ENCODE assay signal across 15 cellular contexts in genomic region chr11:69148806-69149205, GRCh38. TPM values are rescaled to one million over a fixed set of nuclear protein-coding genes. Genes with fewer than 3 reads are reported as not detected.
DNase-seq lines count a peak whose midpoint lies in the region; ATAC-seq and TF ChIP-seq lines count a peak whose summit lies in the region.
"Had no signal": no experiment of that assay in that cellular context is flagged by ENCODE, and none has a peak within 500 bp of the region (broad histone marks: within the 10 kb centered on the region; RNA-seq: fewer than 3 reads in every experiment).

No MANE protein-coding gene starts in this region.

- H2AK5ac ChIP-seq in neuronal stem cell (ENCODE audit: low read depth, low read length): peak overlapping the region; percentile 9

- H3K36me3 Mint-ChIP-seq in GM23338 (ENCODE audit: low read depth): peaks cover 25% of the 10 kb centered on the region
- H3K36me3 Mint-ChIP-seq in type B pancreatic cell: peaks cover 4% of the 10 kb centered on the region
- H3K36me3 Mint-ChIP-seq in activated naive CD4-positive, alpha-beta T cell treated with anti-CD3 and anti-CD28 coated beads, Interleukin-2, amount 10 ng/mL, durations not matched to agents 7 days and 5 days: no peaks in the 10 kb centered on the region

- peaks cover 0 to 15% (median 12%) of the 10 kb centered on the region in 10 experiments; a peak in 15 of 20 replicates for H3K4me1 ChIP-seq in BLaER1 treated with 17β-estradiol and CSF1 and Interleukin-3, amounts not matched to agents 10 nM and 100 nM
- H3K4me1 ChIP-seq in GM23338 (ENCODE audit: insufficient read depth) (peaks cover 17% of the 10 kb centered on the region), neuronal stem cell (ENCODE audit: control insufficient read depth in 2 of 2, insufficient read depth in 1 of 2, low read depth in 1 of 2, low read length in 2 of 2) (peaks cover 4 to 13% of the 10 kb centered on the region in 2 donors)
- H3K4me1 ChIP-seq: A549, BE2C had no signal

- peak overlapping the region in 4 of 11 experiments; percentile 19 to 34 (median 28); a peak in 4 of 22 replicates for H3K27ac ChIP-seq in BLaER1 treated with 17β-estradiol and CSF1 and Interleukin-3, amounts not matched to agents 10 nM and 100 nM
- H3K27ac ChIP-seq in GM23338 (ENCODE audit: low read depth): no peak overlapping the region
- no peak overlapping the region for H3K27ac ChIP-seq in neuronal stem cell (replicated peaks; ENCODE audit: low read length)
- H3K27ac ChIP-seq: A549, GM23248, HL-60 had no signal

- H3K4me3 Mint-ChIP-seq in GM23338 (no peak overlapping the region), type B pancreatic cell (no peak overlapping the region)
- no peak overlapping the region for H3K4me3 Mint-ChIP-seq in activated naive CD4-positive, alpha-beta T cell treated with anti-CD3 and anti-CD28 coated beads, Interleukin-2, amount 10 ng/mL, durations not matched to agents 7 days and 5 days
- H3K4me3 Mint-ChIP-seq: CD8-positive, alpha-beta memory T cell; H9 had no signal

- peaks cover 22% of the 10 kb centered on the region for H3K4me1 Mint-ChIP-seq in GM23338
- peaks cover 20% of the 10 kb centered on the region for H3K4me1 Mint-ChIP-seq in type B pancreatic cell (ENCODE audit: unreplicated experiment)
- H3K4me1 Mint-ChIP-seq in activated naive CD4-positive, alpha-beta T cell treated with anti-CD3 and anti-CD28 coated beads, Interleukin-2, amount 10 ng/mL, durations not matched to agents 7 days and 5 days: no peaks in the 10 kb centered on the region
- H3K4me1 Mint-ChIP-seq: CD8-positive, alpha-beta memory T cell had no signal

- H3K9ac ChIP-seq in BLaER1 treated with 17β-estradiol and CSF1 and Interleukin-3, amounts not matched to agents 10 nM and 100 nM: no peak overlapping the region
- H3K9ac ChIP-seq in neuronal stem cell (ENCODE audit: low read depth, low read length, poor library complexity): no peak overlapping the region
- H3K9ac ChIP-seq: GM23248 had no signal

- H2BK15ac ChIP-seq in neuronal stem cell (ENCODE audit: low read length): no peak overlapping the region

- peak overlapping the region; percentile 64; the same call in 1 of the 2 replicates for H3K27ac Mint-ChIP-seq in GM23338
- peak overlapping the region; percentile 61 for H3K27ac Mint-ChIP-seq in type B pancreatic cell
- no peak overlapping the region for H3K27ac Mint-ChIP-seq in activated naive CD4-positive, alpha-beta T cell treated with anti-CD3 and anti-CD28 coated beads, Interleukin-2, amount 10 ng/mL, durations not matched to agents 7 days and 5 days
- H3K27ac Mint-ChIP-seq: CD8-positive, alpha-beta memory T cell; H9 had no signal

- H3K9me3 Mint-ChIP-seq in GM23338 (peaks cover 40% of the 10 kb centered on the region), type B pancreatic cell (peaks cover 10% of the 10 kb centered on the region)
- peaks cover 18% of the 10 kb centered on the region for H3K9me3 Mint-ChIP-seq in activated naive CD4-positive, alpha-beta T cell treated with anti-CD3 and anti-CD28 coated beads, Interleukin-2, amount 10 ng/mL, durations not matched to agents 7 days and 5 days

- H2BK5ac ChIP-seq in neuronal stem cell (ENCODE audit: low read length): no peak overlapping the region

- CTCF ChIA-PET in activated naive CD4-positive, alpha-beta T cell treated with anti-CD3 and anti-CD28 coated beads, Interleukin-2, amount 10 ng/mL, durations not matched to agents 7 days and 5 days (lab: Charles Lee): no interaction called here

- H3K23ac ChIP-seq in neuronal stem cell (ENCODE audit: low read depth, low read length, poor library complexity): no peak overlapping the region

- peak overlapping the region; percentile 2 to 78 (median 51); a peak in 19 of 22 replicates for H3K4me2 ChIP-seq in BLaER1 treated with 17β-estradiol and CSF1 and Interleukin-3, amounts not matched to agents 10 nM and 100 nM
- H3K4me2 ChIP-seq in GM23338 (no peak overlapping the region), neuronal stem cell (ENCODE audit: insufficient read depth, low read length, poor library complexity, severe bottlenecking) (no peak overlapping the region)
- H3K4me2 ChIP-seq: A549 had no signal

- H3K14ac ChIP-seq in neuronal stem cell (ENCODE audit: low read length): no peak overlapping the region

- H3K9me2 ChIP-seq in GM23338 (ENCODE audit: insufficient read depth): no peaks in the 10 kb centered on the region; the same call in 1 of the 2 replicates

- H2BK120ac ChIP-seq in neuronal stem cell (ENCODE audit: low read depth, low read length): no peak overlapping the region

- H3K79me1 ChIP-seq in neuronal stem cell (ENCODE audit: low read depth, low read length): peaks cover 1% of the 10 kb centered on the region

- TF ChIP-seq CTCF in GM23338 (conservative IDR thresholded peaks at IDR 0.05; ENCODE audit: low read depth in 2 of 2) (no peak), type B pancreatic cell (conservative IDR thresholded peaks at IDR 0.05) (no peak)

- H2AFZ ChIP-seq in GM23338: no peak overlapping the region
- no peak overlapping the region for H2AFZ ChIP-seq in neuronal stem cell (ENCODE audit: low read length)
- H2AFZ ChIP-seq: GM23248 had no signal

- H3K9me3 ChIP-seq in BLaER1 treated with 17β-estradiol and CSF1 and Interleukin-3, amounts not matched to agents 10 nM and 100 nM (replicated peaks in 1 of 11): peaks cover 52 to 71% (median 62%) of the 10 kb centered on the region in 11 experiments
- H3K9me3 ChIP-seq in neuronal stem cell (replicated peaks in 1 of 2; ENCODE audit: control insufficient read depth in 2 of 2, insufficient read depth in 1 of 2, low read depth in 1 of 2, low read length in 2 of 2): peaks cover 6 to 11% of the 10 kb centered on the region in 2 donors

- H4K20me1 ChIP-seq in BLaER1 treated with 17β-estradiol and CSF1 and Interleukin-3, amounts not matched to agents 10 nM and 100 nM: no peaks in the 10 kb centered on the region
- H4K20me1 ChIP-seq in GM23338 (replicated peaks; ENCODE audit: insufficient read depth): no peaks in the 10 kb centered on the region

- WGBS in neuronal stem cell (ENCODE audit: extremely low coverage in 2 of 2, insufficient read length in 2 of 2, insufficient replicate concordance in 1 of 2), 2 donors: no CpG with 5 or more reads among the region's 9 CpGs

- H2BK12ac ChIP-seq in neuronal stem cell (ENCODE audit: low read length): no peak overlapping the region

- peaks cover 0 to 14% (median 7%) of the 10 kb centered on the region in 11 experiments; a peak in 8 of 22 replicates for H3K36me3 ChIP-seq in BLaER1 treated with 17β-estradiol and CSF1 and Interleukin-3, amounts not matched to agents 10 nM and 100 nM
- H3K36me3 ChIP-seq in GM23338 (ENCODE audit: insufficient read depth): no peaks in the 10 kb centered on the region; the same call in 1 of the 2 replicates
- peaks cover 0 to 2% of the 10 kb centered on the region in 2 donors for H3K36me3 ChIP-seq in neuronal stem cell (replicated peaks in 1 of 2; ENCODE audit: control insufficient read depth in 2 of 2, insufficient read depth in 2 of 2, low read length in 2 of 2)
- H3K36me3 ChIP-seq: BE2C had no signal

- H3K4ac ChIP-seq in neuronal stem cell (ENCODE audit: low read length): no peak overlapping the region

- DNase-seq in GM23338 (ENCODE audit: low spot score) (no peak), neuronal stem cell (ENCODE audit: low spot score) (no peak), type B pancreatic cell (ENCODE audit: extremely low spot score, unreplicated experiment) (no peak)
- no peak for DNase-seq in activated naive CD4-positive, alpha-beta T cell treated with anti-CD3 and anti-CD28 coated beads, Interleukin-2, amount 10 ng/mL, durations not matched to agents 7 days and 5 days
- DNase-seq: BE2C; CD8-positive, alpha-beta memory T cell; DND-41; GF-D8; GM23248; H9 had no signal

- no peaks in the 10 kb centered on the region for H3K79me2 ChIP-seq in GM23338 (replicated peaks; ENCODE audit: insufficient read depth)

- H4K91ac ChIP-seq in neuronal stem cell (ENCODE audit: low read depth, low read length, poor library complexity): no peak overlapping the region

- no peak overlapping the region for H3K4me3 ChIP-seq in BLaER1 treated with 17β-estradiol and CSF1 and Interleukin-3, amounts not matched to agents 10 nM and 100 nM
- H3K4me3 ChIP-seq in GM23338: no peak overlapping the region
- no peak overlapping the region for H3K4me3 ChIP-seq in neuronal stem cell (ENCODE audit: low read length in 2 of 2)
- H3K4me3 ChIP-seq: A549, GM23248 had no signal

- H3K27me3 ChIP-seq in BLaER1 treated with 17β-estradiol and CSF1 and Interleukin-3, amounts not matched to agents 10 nM and 100 nM: no peaks in the 10 kb centered on the region
- H3K27me3 ChIP-seq in GM23338 (ENCODE audit: insufficient read depth) (no peaks in the 10 kb centered on the region), neuronal stem cell (ENCODE audit: control insufficient read depth in 3 of 3, insufficient read depth in 3 of 3, low read depth in 1 of 3, low read length in 3 of 3) (peaks cover 0 to 13% (median 0%) of the 10 kb centered on the region in 3 experiments)
- H3K27me3 ChIP-seq: BE2C had no signal

- no peak for ATAC-seq in GM23338
- no peak for ATAC-seq in GM19455 (IDR thresholded peaks at IDR 0.05; ENCODE audit: unreplicated experiment)
- ATAC-seq in HG02973 (IDR thresholded peaks at IDR 0.05; ENCODE audit: unreplicated experiment): no peak
- ATAC-seq: A549 had no signal

- H3K18ac ChIP-seq in neuronal stem cell (ENCODE audit: low read length): peak overlapping the region; percentile 58

- H3F3A ChIP-seq in GM23338 (replicated peaks; ENCODE audit: low read depth): no peaks in the 10 kb centered on the region

- H4K8ac ChIP-seq in neuronal stem cell (ENCODE audit: low read depth, low read length): no peak overlapping the region

- H3K27me3 Mint-ChIP-seq in GM23338 (ENCODE audit: insufficient read depth, low read depth, poor library complexity) (peaks cover 10% of the 10 kb centered on the region), type B pancreatic cell (peaks cover 18% of the 10 kb centered on the region)
- peaks cover 5% of the 10 kb centered on the region for H3K27me3 Mint-ChIP-seq in activated naive CD4-positive, alpha-beta T cell treated with anti-CD3 and anti-CD28 coated beads, Interleukin-2, amount 10 ng/mL, durations not matched to agents 7 days and 5 days

TF ChIP-seq in GM23338, 12 proteins besides CTCF, POLR2A, EP300 and RAD21 (continues in another document):
- TF ChIP-seq EZH2phosphoT487 (IDR thresholded peaks at IDR 0.05; ENCODE audit: unreplicated experiment) (no peak), CREB1 (CRISPR knock-in tag; IDR thresholded peaks at IDR 0.05; ENCODE audit: low read depth) (no peak), POLR2AphosphoS5 (IDR thresholded peaks at IDR 0.05; ENCODE audit: low read depth) (no peak), ZNF331 (CRISPR knock-in tag; IDR thresholded peaks at IDR 0.05; ENCODE audit: low read depth) (no peak)

RNA-seq across cellular contexts. Expression of gene SMIM38, which starts 6.9 kb away (rescaled TPM):
- total RNA-seq in GM23338 (2014; rRNA removed; shearing (Covaris generic)): 0.38 TPM in 1 of 2 replicates, not detected in the other
- not detected in 2 replicates for polyA plus RNA-seq in GM23338 (2016; fragmentation: Nextera tagmentation; extraction: Ambion mirVana)
- polyA plus RNA-seq in neuronal stem cell (2013, experiment 1 of 2): 0.26 TPM
- polyA plus RNA-seq in neuronal stem cell (2013, experiment 2 of 2): 0.36 TPM
- 0.52 and 5.3 TPM in 2 replicates for total RNA-seq in type B pancreatic cell (ENCODE audit: low replicate concordance)
- total RNA-seq: GM23248 had no signal
- polyA plus RNA-seq: CD8-positive, alpha-beta memory T cell; GM23248 had no signal

Comparison
In these comparisons a context has a peak if more than half of its experiments do, and no peak if none do; other contexts are left out.
1. H3K4me2 ChIP-seq: peak in BLaER1 treated with 17β-estradiol and CSF1 and Interleukin-3, amounts not matched to agents 10 nM and 100 nM (11 of 11); none in GM23338 (single experiment) and neuronal stem cell (single experiment).